Comparison of ENCODE assay signal across 8 cellular contexts in the genomic region with DNA sequence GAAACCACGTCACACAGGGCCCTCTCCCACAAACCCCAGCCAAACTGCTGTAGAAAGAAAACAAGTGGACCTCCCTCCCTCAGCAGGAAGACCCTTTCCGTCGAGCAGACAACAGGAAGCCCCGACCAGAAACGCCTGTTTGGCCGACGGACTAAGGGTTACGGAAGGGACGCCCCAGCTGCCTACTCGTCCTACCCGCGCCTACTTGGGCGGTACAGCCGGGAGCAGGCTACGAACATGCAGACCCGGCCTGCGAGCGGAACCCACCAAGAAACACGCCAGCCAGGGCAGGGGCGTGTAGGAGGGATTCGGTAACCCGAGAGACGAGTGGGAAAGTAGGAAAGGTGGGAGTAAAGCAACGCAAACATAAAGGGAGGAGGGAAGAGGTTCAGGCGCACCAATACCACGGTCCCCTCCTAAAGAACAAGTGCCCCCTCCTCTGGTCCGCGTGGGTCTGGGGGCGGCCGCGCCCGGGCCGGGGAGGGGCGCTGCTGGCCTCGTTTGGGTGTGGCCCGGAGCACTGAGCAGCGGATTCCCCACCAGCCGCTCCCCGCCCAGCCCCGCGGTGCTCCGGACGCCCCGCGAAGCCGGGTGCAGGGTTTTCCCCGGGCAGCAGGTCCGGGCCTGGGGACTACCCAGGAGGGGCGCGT. TPM values are rescaled to one million over a fixed set of nuclear protein-coding genes. Genes with fewer than 3 reads are reported as not detected.
DNase-seq lines count a peak whose midpoint lies in the region; ATAC-seq lines count a peak whose summit lies in the region.

No MANE protein-coding gene starts in this region.

- H3K27ac ChIP-seq in BLaER1 treated with 17β-estradiol and CSF1 and Interleukin-3, amounts not matched to agents 10 nM and 100 nM, result peak overlapping the region; percentile 60 to 88 (median 75)
- peak overlapping the region; percentile 98 to 99 for H3K27ac ChIP-seq in esophagus (ENCODE audit: low read depth in 2 of 2, low read length in 1 of 2)
- no peak overlapping the region for H3K27ac ChIP-seq in substantia nigra (ENCODE audit: low read depth, low read length, poor library complexity, severe bottlenecking)

- H3K9ac ChIP-seq in BLaER1 treated with 17β-estradiol and CSF1 and Interleukin-3, amounts not matched to agents 10 nM and 100 nM, result peak overlapping the region; percentile 73 to 88 (median 82)

- H3K36me3 Mint-ChIP-seq in activated CD8-positive, alpha-beta T cell treated with anti-CD3 and anti-CD28 coated beads, Interleukin-2, amount 10 ng/mL, durations not matched to agents 7 days and 5 days (ENCODE audit: low read depth), result peaks cover 46% of the 10 kb centered on the region

- H3K9me3 Mint-ChIP-seq in activated CD8-positive, alpha-beta T cell treated with anti-CD3 and anti-CD28 coated beads, Interleukin-2, amount 10 ng/mL, durations not matched to agents 7 days and 5 days (ENCODE audit: insufficient read depth), result no peaks in the 10 kb centered on the region

- H3K27me3 ChIP-seq in BLaER1 treated with 17β-estradiol and CSF1 and Interleukin-3, amounts not matched to agents 10 nM and 100 nM, result no peaks in the 10 kb centered on the region
- H3K27me3 ChIP-seq in esophagus (ENCODE audit: control insufficient read depth in 1 of 2, insufficient read depth in 2 of 2, low read length in 2 of 2) (no peaks in the 10 kb centered on the region), neuron (ENCODE audit: insufficient read depth, low read length) (peaks cover 46% of the 10 kb centered on the region)

- H3K36me3 ChIP-seq in BLaER1 treated with 17β-estradiol and CSF1 and Interleukin-3, amounts not matched to agents 10 nM and 100 nM, result no peaks in the 10 kb centered on the region
- H3K36me3 ChIP-seq in esophagus (ENCODE audit: control insufficient read depth in 2 of 2, insufficient read depth in 2 of 2, low read length in 1 of 2) (peaks cover 0 to 3% of the 10 kb centered on the region in 2 donors), neuron (ENCODE audit: insufficient read depth, low read length) (no peaks in the 10 kb centered on the region)

- CTCF ChIA-PET in activated CD8-positive, alpha-beta T cell treated with anti-CD3 and anti-CD28 coated beads, Interleukin-2, amount 10 ng/mL, durations not matched to agents 7 days and 5 days (lab: Charles Lee), result interaction anchor here (0.6 to 27.4 kb wide), 3 partner anchors 9 to 95 kb away, joined by 3 to 1011 read pairs (median 3); no protein-coding TSS in a partner anchor

- POLR2A ChIA-PET in activated CD8-positive, alpha-beta T cell treated with anti-CD3 and anti-CD28 coated beads, Interleukin-2, amount 10 ng/mL, durations not matched to agents 7 days and 5 days (lab: Charles Lee), result interaction anchor here (1.0 to 1.6 kb wide), 3 partner anchors 8 to 88 kb away, joined by 3 to 6 read pairs (median 4); no protein-coding TSS in a partner anchor

- peaks cover 0 to 40% (median 7%) of the 10 kb centered on the region in 11 experiments; a peak in 8 of 22 replicates for H4K20me1 ChIP-seq in BLaER1 treated with 17β-estradiol and CSF1 and Interleukin-3, amounts not matched to agents 10 nM and 100 nM

- peak overlapping the region; percentile 99 for H3K4me3 Mint-ChIP-seq in activated CD8-positive, alpha-beta T cell treated with anti-CD3 and anti-CD28 coated beads, Interleukin-2, amount 10 ng/mL, durations not matched to agents 7 days and 5 days

- peak overlapping the region; percentile 27 for H2AFZ ChIP-seq in neuron (ENCODE audit: low read depth, low read length)

- peak overlapping the region; percentile 97 for H3K27ac Mint-ChIP-seq in activated CD8-positive, alpha-beta T cell treated with anti-CD3 and anti-CD28 coated beads, Interleukin-2, amount 10 ng/mL, durations not matched to agents 7 days and 5 days

- peaks cover 45 to 70% (median 55%) of the 10 kb centered on the region in 10 experiments for H3K4me1 ChIP-seq in BLaER1 treated with 17β-estradiol and CSF1 and Interleukin-3, amounts not matched to agents 10 nM and 100 nM
- peaks cover 0 to 10% of the 10 kb centered on the region in 2 donors for H3K4me1 ChIP-seq in esophagus (ENCODE audit: control insufficient read depth in 2 of 2, insufficient read depth in 2 of 2, low read length in 1 of 2)
- H3K4me1 ChIP-seq in neuron (ENCODE audit: insufficient read depth, low read length), result peaks cover 6% of the 10 kb centered on the region

- peaks cover 56% of the 10 kb centered on the region for H3K4me1 Mint-ChIP-seq in activated CD8-positive, alpha-beta T cell treated with anti-CD3 and anti-CD28 coated beads, Interleukin-2, amount 10 ng/mL, durations not matched to agents 7 days and 5 days (ENCODE audit: low read depth)

- H3K4me2 ChIP-seq in BLaER1 treated with 17β-estradiol and CSF1 and Interleukin-3, amounts not matched to agents 10 nM and 100 nM, result peak overlapping the region; percentile 77 to 97 (median 84)

- ATAC-seq in activated CD8-positive, alpha-beta T cell treated with anti-CD3 and anti-CD28 coated beads, Interleukin-2, amount 10 ng/mL, durations not matched to agents 7 days and 5 days, result peak; percentile 42

- H3K4me3 ChIP-seq in BLaER1 treated with 17β-estradiol and CSF1 and Interleukin-3, amounts not matched to agents 10 nM and 100 nM, result peak overlapping the region; percentile 66 to 82 (median 72)
- peak overlapping the region; percentile 81 to 95 for H3K4me3 ChIP-seq in esophagus (ENCODE audit: low read depth in 1 of 2, low read length in 2 of 2)
- H3K4me3 ChIP-seq in neuron (ENCODE audit: low read length), result peak overlapping the region; percentile 16

- peaks cover 4% of the 10 kb centered on the region for H3K27me3 Mint-ChIP-seq in activated CD8-positive, alpha-beta T cell treated with anti-CD3 and anti-CD28 coated beads, Interleukin-2, amount 10 ng/mL, durations not matched to agents 7 days and 5 days (ENCODE audit: low read depth)

- WGBS in esophagus, 2 donors, result 1 to 6% methylated on average over 32 to 50 of the region's 50 CpGs

- DNase-seq in LHCN-M2 (ENCODE audit: low read depth) (peak; percentile 52), GOT3 (lab: John Stamatoyannopoulos, UW) (no peak), substantia nigra (lab: John Stamatoyannopoulos, UW) (no peak), ureter (ENCODE audit: low spot score) (no peak)
- DNase-seq in activated CD8-positive, alpha-beta T cell treated with anti-CD3 and anti-CD28 coated beads, Interleukin-2, amount 10 ng/mL, durations not matched to agents 7 days and 5 days, result peak; percentile 61

- H3K9me3 ChIP-seq in BLaER1 treated with 17β-estradiol and CSF1 and Interleukin-3, amounts not matched to agents 10 nM and 100 nM (replicated peaks in 1 of 11), result peaks cover 0 to 15% (median 8%) of the 10 kb centered on the region in 11 experiments; a peak in 14 of 22 replicates
- H3K9me3 ChIP-seq in esophagus (ENCODE audit: control insufficient read depth in 2 of 2, insufficient read depth in 1 of 2, low read depth in 1 of 2, low read length in 1 of 2) (no peaks in the 10 kb centered on the region), neuron (ENCODE audit: low read length) (peaks cover 6% of the 10 kb centered on the region)

RNA-seq across cellular contexts. Expression of a gene that starts 0.5 kb away (rescaled TPM):
- 81.9 and 115 TPM in 2 replicates for total RNA-seq in LHCN-M2 (2014; rRNA removed)
- polyA plus RNA-seq in LHCN-M2 (2012), result 916 TPM
- total RNA-seq in activated CD8-positive, alpha-beta T cell treated with anti-CD3 and anti-CD28 coated beads, Interleukin-2, amount 10 ng/mL, durations not matched to agents 7 days and 5 days, result 100 to 1,000 TPM; 540 to 571 TPM
- 1,000 to 10,000 TPM; 1,247 to 2,455 TPM for polyA plus RNA-seq in esophagus
- total RNA-seq in ureter, result 152 TPM

RNA-seq across cellular contexts. Expression of a gene that starts 43.6 kb away (rescaled TPM):
- total RNA-seq in LHCN-M2 (2014; rRNA removed) (388 and 454 TPM in 2 replicates), ureter (1,471 TPM)
- polyA plus RNA-seq in LHCN-M2 (2012), result 2,051 TPM
- 100 to 1,000 TPM; 269 to 293 TPM for total RNA-seq in activated CD8-positive, alpha-beta T cell treated with anti-CD3 and anti-CD28 coated beads, Interleukin-2, amount 10 ng/mL, durations not matched to agents 7 days and 5 days
- polyA plus RNA-seq in esophagus, result over 10,000 TPM in 1 of 2 donors, 1,000 to 10,000 TPM in 1; 5,583 to 11,944 TPM

Comparison
In these comparisons a context has a peak if more than half of its experiments do, and no peak if none do; other contexts are left out.
1. H3K4me3 ChIP-seq: peak in every context shown above with its lines; median percentile 88 in esophagus; 72 in BLaER1 treated with 17β-estradiol and CSF1 and Interleukin-3, amounts not matched to agents 10 nM and 100 nM; 16 in neuron.
2. DNase-seq: peak in LHCN-M2 (single experiment) and activated CD8-positive, alpha-beta T cell treated with anti-CD3 and anti-CD28 coated beads, Interleukin-2, amount 10 ng/mL, durations not matched to agents 7 days and 5 days (single experiment); none in GOT3 (single experiment), substantia nigra (0 of 49) and ureter (single experiment).